Comparison of ENCODE assay signal across 9 cellular contexts in the genomic region with DNA sequence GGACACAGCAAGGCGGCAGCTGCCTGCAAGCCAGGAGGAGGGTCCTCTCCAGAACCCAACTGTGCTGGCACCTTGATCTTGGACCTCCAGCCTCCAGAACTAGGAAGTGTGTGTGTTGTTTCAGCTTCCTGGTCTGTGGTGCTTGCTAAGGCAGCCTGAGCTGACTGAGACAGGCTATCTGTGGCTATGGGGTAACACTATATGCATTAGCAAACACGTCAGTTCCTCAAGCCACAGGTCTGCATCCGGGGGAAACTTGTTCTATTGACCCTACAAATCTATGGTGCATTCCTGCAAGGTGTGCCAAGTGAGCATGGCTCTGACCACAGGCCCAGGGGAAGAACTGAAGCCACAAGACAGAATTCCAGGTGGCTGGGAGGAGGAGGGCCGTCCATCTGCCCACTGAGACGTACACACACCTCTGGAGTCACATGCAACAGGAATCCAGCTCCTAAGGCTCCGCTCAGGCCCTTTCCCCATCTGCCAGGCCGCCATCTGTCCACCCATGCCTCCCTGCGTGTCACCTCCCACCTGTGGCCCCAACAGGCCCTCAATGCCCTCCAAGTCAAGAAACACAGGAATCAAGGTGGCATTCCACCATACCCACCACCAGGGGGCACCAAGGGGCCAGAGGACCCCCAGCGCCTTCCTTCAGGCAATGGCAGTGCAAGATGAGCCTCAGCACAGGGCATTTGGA.
A peak's percentile ranks its signal among the peaks of the same experiment; 100 is the strongest.
DNase-seq lines count a peak whose midpoint lies in the region; ATAC-seq and TF ChIP-seq lines count a peak whose summit lies in the region.
"Had no signal": no experiment of that assay in that cellular context is flagged by ENCODE, and none has a peak within 500 bp of the region (broad histone marks: within the 10 kb centered on the region; RNA-seq: fewer than 3 reads in every experiment).

No MANE protein-coding gene starts in this region.

- POLR2A ChIA-PET in OCI-LY7 (lab: Charles Lee), result no interaction called here

- no peaks in the 10 kb centered on the region for H3K79me2 ChIP-seq in OCI-LY7 (ENCODE audit: insufficient read depth, low read depth, low read length)

- H3K4me3 ChIP-seq in OCI-LY7 (ENCODE audit: low read depth, low read length, poor library complexity, severe bottlenecking) (no peak overlapping the region), fibroblast of mammary gland (ENCODE audit: control insufficient read depth, low read depth, low read length) (no peak overlapping the region), tibial nerve (no peak overlapping the region), suprapubic skin (no peak overlapping the region)

- no peak overlapping the region for H3K4me2 ChIP-seq in OCI-LY7 (ENCODE audit: low read length)

- CTCF ChIA-PET in OCI-LY7 (lab: Charles Lee; ENCODE audit: unreplicated experiment), result no interaction called here

- H3K27me3 Mint-ChIP-seq in activated T-cell treated with anti-CD3 and anti-CD28 coated beads, Interleukin-2, amount 50 U/mL, for 24 hours, result peaks cover 21% of the 10 kb centered on the region

- H3K36me3 ChIP-seq in OCI-LY7 (ENCODE audit: insufficient read depth, low read length), result no peaks in the 10 kb centered on the region
- H3K36me3 ChIP-seq in tibial nerve, result no peaks in the 10 kb centered on the region
- no peaks in the 10 kb centered on the region for H3K36me3 ChIP-seq in suprapubic skin

- DNase-seq in DMS79 (lab: John Stamatoyannopoulos, UW) (peak; percentile 3), OCI-LY7 (ENCODE audit: low spot score) (peak; percentile 69), fibroblast of mammary gland (ENCODE audit: low read depth) (peak; percentile 55), nucleus accumbens (lab: John Stamatoyannopoulos, UW) (peak in 37 of 56 donors; percentile 7 to 70 (median 20)), tibial nerve (ENCODE audit: low spot score in 2 of 2) (peak; percentile 34 to 37), suprapubic skin (ENCODE audit: low spot score in 2 of 2) (no peak)
- DNase-seq in activated T-cell treated with anti-CD3 and anti-CD28 coated beads, Interleukin-2, amount 50 U/mL, for 24 hours, result peak; percentile 79

- no peaks in the 10 kb centered on the region for H3K9me3 Mint-ChIP-seq in activated T-cell treated with anti-CD3 and anti-CD28 coated beads, Interleukin-2, amount 50 U/mL, for 24 hours

- no peak for TF ChIP-seq EP300 in tibial nerve (IDR thresholded peaks at IDR 0.05)
- TF ChIP-seq EP300 in suprapubic skin (IDR thresholded peaks at IDR 0.05), result no peak

- H3K27ac ChIP-seq in OCI-LY7 (ENCODE audit: low read depth, low read length, poor library complexity, severe bottlenecking), result no peak overlapping the region
- H3K27ac ChIP-seq in tibial nerve, result no peak overlapping the region
- H3K27ac ChIP-seq in suprapubic skin, result no peak overlapping the region

- no peak overlapping the region for H3K4me3 Mint-ChIP-seq in activated T-cell treated with anti-CD3 and anti-CD28 coated beads, Interleukin-2, amount 50 U/mL, for 24 hours
- H3K4me3 Mint-ChIP-seq: activated naive CD8-positive, alpha-beta T cell had no signal

- H3K27me3 ChIP-seq in tibial nerve, result no peaks in the 10 kb centered on the region
- H3K27me3 ChIP-seq in suprapubic skin, result no peaks in the 10 kb centered on the region

- no TSS peak for BruUV-seq in OCI-LY7 (replicated peaks; lab: Mats Ljungman, UMichigan)

- no peaks in the 10 kb centered on the region for H3K9me2 ChIP-seq in OCI-LY7 (ENCODE audit: insufficient read depth, low read length)

- no peaks in the 10 kb centered on the region for H3K4me1 Mint-ChIP-seq in activated T-cell treated with anti-CD3 and anti-CD28 coated beads, Interleukin-2, amount 50 U/mL, for 24 hours (ENCODE audit: low read depth)

- ATAC-seq in HG02798 (IDR thresholded peaks at IDR 0.05; ENCODE audit: poor library complexity, unreplicated experiment), result peak; percentile 61

- no peak overlapping the region for H2AFZ ChIP-seq in OCI-LY7 (ENCODE audit: low read length)

- intact Hi-C loops in OCI-LY7 (cut with micrococcal nuclease; ENCODE audit: unreplicated experiment), result loop anchor here (10.0 kb wide), 3 partner anchors 110 to 260 kb away; a partner anchor contains a TSS

- H3K27ac Mint-ChIP-seq in activated T-cell treated with anti-CD3 and anti-CD28 coated beads, Interleukin-2, amount 50 U/mL, for 24 hours, result no peak overlapping the region
- H3K27ac Mint-ChIP-seq: activated naive CD8-positive, alpha-beta T cell had no signal

- no peaks in the 10 kb centered on the region for H3K4me1 ChIP-seq in OCI-LY7 (ENCODE audit: insufficient read depth, low read length, poor library complexity, severe bottlenecking)
- peaks cover 0 to 8% (median 0%) of the 10 kb centered on the region in 4 donors for H3K4me1 ChIP-seq in tibial nerve
- peaks cover 20% of the 10 kb centered on the region for H3K4me1 ChIP-seq in suprapubic skin

- no peaks in the 10 kb centered on the region for H3K36me3 Mint-ChIP-seq in activated T-cell treated with anti-CD3 and anti-CD28 coated beads, Interleukin-2, amount 50 U/mL, for 24 hours (ENCODE audit: low read depth)
- H3K36me3 Mint-ChIP-seq: activated naive CD8-positive, alpha-beta T cell had no signal

- TF ChIP-seq CTCF in OCI-LY7 (conservative IDR thresholded peaks at IDR 0.05; ENCODE audit: low read length) (peak; percentile 87), fibroblast of mammary gland (conservative IDR thresholded peaks at IDR 0.05; ENCODE audit: control insufficient read depth, insufficient read depth, low read depth, low read length) (peak; percentile 83), tibial nerve (IDR thresholded peaks at IDR 0.05) (peak; percentile 42 to 77 (median 66)), suprapubic skin (IDR thresholded peaks at IDR 0.05) (peak in 1 of 2 donors; percentile 67)

- WGBS in tibial nerve, 2 donors, result 60 to 74% methylated on average over 8 to 9 of the region's 9 CpGs
- 76% methylated on average over 8 of the region's 9 CpGs for WGBS in suprapubic skin

- H3K9me3 ChIP-seq in OCI-LY7 (ENCODE audit: low read length) (no peaks in the 10 kb centered on the region), tibial nerve (no peaks in the 10 kb centered on the region), suprapubic skin (no peaks in the 10 kb centered on the region)

- H4K20me1 ChIP-seq in OCI-LY7 (ENCODE audit: insufficient read depth, low read length), result no peaks in the 10 kb centered on the region

- TF ChIP-seq POLR2A in tibial nerve (IDR thresholded peaks at IDR 0.05), result no peak
- TF ChIP-seq POLR2A in suprapubic skin (IDR thresholded peaks at IDR 0.05), result no peak

Comparison
In these comparisons a context has a peak if more than half of its experiments do, and no peak if none do; other contexts are left out.
1. DNase-seq: peak in DMS79 (single experiment), OCI-LY7 (single experiment), activated T-cell treated with anti-CD3 and anti-CD28 coated beads, Interleukin-2, amount 50 U/mL, for 24 hours (single experiment), fibroblast of mammary gland (single experiment), nucleus accumbens (37 of 56) and tibial nerve (2 of 2); none in suprapubic skin (0 of 2).